5 cellular contexts compared by ENCODE assay signal in the genomic region with DNA sequence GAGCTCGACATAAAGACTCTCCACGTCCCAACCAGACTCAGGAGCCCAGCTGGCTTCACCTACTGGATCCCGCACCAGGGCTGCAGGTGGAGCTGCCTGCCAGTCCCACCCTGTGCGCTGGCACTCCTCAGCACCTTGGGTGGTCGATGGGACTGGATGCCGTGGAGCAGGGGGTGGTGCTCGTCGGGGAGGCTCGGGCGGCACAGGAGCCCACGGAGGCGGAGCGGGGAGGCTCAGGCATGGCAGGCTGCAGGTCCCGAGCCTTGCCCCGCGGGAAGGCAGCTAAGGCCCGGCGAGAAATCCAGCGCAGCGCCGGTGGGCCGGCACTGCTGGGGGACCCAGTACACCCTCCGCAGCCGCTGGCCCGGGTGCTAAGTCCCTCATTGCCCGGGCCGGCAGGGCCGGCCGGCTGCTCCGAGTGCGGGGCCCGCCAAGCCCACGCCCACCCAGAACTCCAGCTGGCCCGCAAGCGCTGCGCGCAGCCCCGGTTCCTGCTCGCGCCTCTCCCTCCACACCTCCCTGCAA.
DNase-seq lines count a peak whose midpoint lies in the region; ATAC-seq and TF ChIP-seq lines count a peak whose summit lies in the region.
"Not testable (repeated sequence)": the region's sequence is repeated elsewhere in the genome, so short reads cannot be mapped to it uniquely, and the experiment has no call there.

No MANE protein-coding gene starts in this region.

- DNase-seq in chondrocyte (ENCODE audit: low spot score) (peak; percentile 69), right cardiac atrium (peak in 2 of 3 donors; percentile 9 to 45), lower lobe of right lung (peak; percentile 24), posterior vena cava (ENCODE audit: low spot score) (peak; percentile 58), testis (peak; percentile 25)

- not testable (repeated sequence) for H3K36me3 ChIP-seq in lower lobe of right lung; testis (ENCODE audit: low read depth, missing control alignments)

- H3K4me3 Mint-ChIP-seq in chondrocyte (ENCODE audit: unreplicated experiment) = not testable (repeated sequence)

- intact Hi-C loops in right cardiac atrium (cut with DNase I); lower lobe of right lung (cut with DNase I); posterior vena cava (cut with DNase I); testis (cut with DNase I; ENCODE audit: low total_unique reads): not testable (repeated sequence)

- H3K4me1 ChIP-seq in right cardiac atrium (ENCODE audit: control insufficient read depth, insufficient read depth, low read length); lower lobe of right lung; testis: not testable (repeated sequence)

- H3K27me3 ChIP-seq in right cardiac atrium (ENCODE audit: control insufficient read depth, insufficient read depth); lower lobe of right lung (ENCODE audit: low read depth); testis: not testable (repeated sequence)

- H3K9me3 Mint-ChIP-seq in chondrocyte (ENCODE audit: low read depth) = not testable (repeated sequence)

- H3K9me3 ChIP-seq in right cardiac atrium (ENCODE audit: control insufficient read depth, low read length); lower lobe of right lung; testis: not testable (repeated sequence)

- H3K27ac ChIP-seq in right cardiac atrium (ENCODE audit: low read length); lower lobe of right lung; testis: not testable (repeated sequence)

- 96% methylated on average over 38 of the region's 40 CpGs for WGBS in right cardiac atrium
- 9 to 88% methylated on average over 4 to 40 of the region's 40 CpGs for WGBS in testis, 2 donors

- TF ChIP-seq POLR2A in testis (IDR thresholded peaks at IDR 0.05) = not testable (repeated sequence)

- H3K36me3 Mint-ChIP-seq in chondrocyte (ENCODE audit: low read depth) = not testable (repeated sequence)

- H3K4me3 ChIP-seq in right cardiac atrium (ENCODE audit: low read length); lower lobe of right lung: not testable (repeated sequence)
- H3K4me3 ChIP-seq in testis = peak overlapping the region; percentile 19 to 43

- not testable (repeated sequence) for H3K27ac Mint-ChIP-seq in chondrocyte (ENCODE audit: unreplicated experiment)

- ATAC-seq in right cardiac atrium, lower lobe of right lung: not testable (repeated sequence)

- TF ChIP-seq CTCF in chondrocyte (IDR thresholded peaks at IDR 0.05); lower lobe of right lung (IDR thresholded peaks at IDR 0.05); testis (IDR thresholded peaks at IDR 0.05): not testable (repeated sequence)

- not testable (repeated sequence) for H3K4me1 Mint-ChIP-seq in chondrocyte (ENCODE audit: low read depth)

- H3K27me3 Mint-ChIP-seq in chondrocyte (ENCODE audit: low read depth) = not testable (repeated sequence)
